ENCODE assay signal across 23 cellular contexts in genomic region chr7:18890885-18891621, GRCh38.
DNase-seq lines count a peak whose midpoint lies in the region; ATAC-seq and TF ChIP-seq lines count a peak whose summit lies in the region.
"Had no signal": no experiment of that assay in that cellular context is flagged by ENCODE, and none has a peak within 500 bp of the region (broad histone marks: within the 10 kb centered on the region; RNA-seq: fewer than 3 reads in every experiment).

No MANE protein-coding gene starts in this region.

- WGBS in lung, 2 donors: 45 to 60% methylated on average over 4 of the region's 4 CpGs

- POLR2A ChIA-PET in A673 (lab: Charles Lee; ENCODE audit: low non-redundant PET): no interaction called here

- no peak overlapping the region for H3K27ac ChIP-seq in A673 (ENCODE audit: low read depth, low read length, poor library complexity, severe bottlenecking)
- H3K27ac ChIP-seq in lung (ENCODE audit: low read depth in 1 of 2, low read length in 1 of 2): no peak overlapping the region
- no peak overlapping the region for H3K27ac ChIP-seq in brain microvascular endothelial cell
- H3K27ac ChIP-seq in breast epithelium: no peak overlapping the region
- H3K27ac ChIP-seq: A549, adrenal gland, HL-60, parathyroid adenoma, VCaP had no signal

- H3K9me3 ChIP-seq in A673 (ENCODE audit: low read depth, low read length, poor library complexity, severe bottlenecking): no peaks in the 10 kb centered on the region
- H3K9me3 ChIP-seq in lung (ENCODE audit: control insufficient read depth in 2 of 2, insufficient read depth in 1 of 2, low read length in 1 of 2): no peaks in the 10 kb centered on the region
- H3K9me3 ChIP-seq in breast epithelium: no peaks in the 10 kb centered on the region
- H3K9me3 ChIP-seq: A549, adrenal gland had no signal

- ATAC-seq in lung (ENCODE audit: insufficient read depth, low FRiP score): peak; percentile 44
- ATAC-seq: A549, esophagus mucosa, HCT116, T-helper 17 cell had no signal

- BruUV-seq in A673 (replicated peaks; lab: Mats Ljungman, UMichigan): no TSS peak

- TF ChIP-seq CTCF in A673 (conservative IDR thresholded peaks at IDR 0.05; ENCODE audit: low read depth, low read length) (peak; percentile 34; the same call in 1 of the 2 replicates), lung (IDR thresholded peaks at IDR 0.05; ENCODE audit: control extremely low read depth, extremely low read depth) (no peak), brain microvascular endothelial cell (IDR thresholded peaks at IDR 0.05; ENCODE audit: low read depth, low read length, missing control alignments) (no peak), breast epithelium (IDR thresholded peaks at IDR 0.05) (no peak)

- H3K27me3 ChIP-seq in A673 (replicated peaks; ENCODE audit: insufficient read depth, low read depth, low read length, poor library complexity) (peaks cover 26% of the 10 kb centered on the region), lung (ENCODE audit: control insufficient read depth, insufficient read depth) (no peaks in the 10 kb centered on the region), brain microvascular endothelial cell (replicated peaks) (no peaks in the 10 kb centered on the region), breast epithelium (no peaks in the 10 kb centered on the region)
- H3K27me3 ChIP-seq: adrenal gland had no signal

- in situ Hi-C loops in brain microvascular endothelial cell (cut with HindIII; ENCODE audit: low pct_ligation_motif_present, low sequenced_read_pairs): no loop called here

- peaks cover 31% of the 10 kb centered on the region for H3K4me1 ChIP-seq in A673 (ENCODE audit: insufficient read depth, low read length, poor library complexity, severe bottlenecking)
- H3K4me1 ChIP-seq in lung (ENCODE audit: control insufficient read depth in 2 of 2, insufficient read depth in 2 of 2, low read length in 2 of 2): peaks cover 0 to 21% of the 10 kb centered on the region in 2 donors
- no peaks in the 10 kb centered on the region for H3K4me1 ChIP-seq in breast epithelium
- H3K4me1 ChIP-seq: adrenal gland, parathyroid adenoma had no signal

- DNase-seq in A673 (ENCODE audit: low spot score) (peak; percentile 94), M059J (ENCODE audit: low read depth) (peak; percentile 29), amniotic epithelial cell (ENCODE audit: low read depth) (peak; percentile 37), lung (ENCODE audit: low spot score) (no peak), brain microvascular endothelial cell (no peak), NK-92 (lab: John Stamatoyannopoulos, UW; ENCODE audit: unreplicated experiment) (no peak), breast epithelium (ENCODE audit: low spot score in 2 of 2) (no peak), NCI-H82 (lab: John Stamatoyannopoulos, UW) (no peak)
- DNase-seq: activated CD4-positive, alpha-beta T cell treated with anti-CD3 and anti-CD28 coated beads, Interleukin-2, amount 50 U/mL, for 1 hour; activated CD8-positive, alpha-beta memory T cell treated with anti-CD3 and anti-CD28 coated beads, Interleukin-2, amount 50 U/mL, for 4 hours; activated effector memory CD4-positive, alpha-beta T cell treated with anti-CD3 and anti-CD28 coated beads, Interleukin-2, amount 50 U/mL, for 16 hours; adrenal gland; central memory CD4-positive, alpha-beta T cell; NCI-H2029 treated with DMSO at 0.1 percent for 48 hours; NCI-H526; SHP77; T-helper 17 cell had no signal

- CTCF ChIA-PET in A673 (lab: Charles Lee): no interaction called here

- H3K36me3 ChIP-seq in A673 (ENCODE audit: insufficient read depth, low read length, poor library complexity, severe bottlenecking) (no peaks in the 10 kb centered on the region), lung (ENCODE audit: control insufficient read depth in 2 of 2, insufficient read depth in 2 of 2, low read length in 2 of 2) (no peaks in the 10 kb centered on the region), brain microvascular endothelial cell (replicated peaks) (no peaks in the 10 kb centered on the region), breast epithelium (no peaks in the 10 kb centered on the region)
- H3K36me3 ChIP-seq: adrenal gland had no signal

- TF ChIP-seq POLR2A in breast epithelium (IDR thresholded peaks at IDR 0.05): no peak

- H3K4me3 ChIP-seq in A673 (ENCODE audit: low read depth, low read length, poor library complexity, severe bottlenecking) (no peak overlapping the region), lung (no peak overlapping the region), brain microvascular endothelial cell (ENCODE audit: low read depth, low read length) (no peak overlapping the region), breast epithelium (no peak overlapping the region)
- H3K4me3 ChIP-seq: A549, adrenal gland had no signal

- intact Hi-C loops in A673 (cut with micrococcal nuclease; ENCODE audit: unreplicated experiment) (loop anchor here (5.0 kb wide), 1 partner anchor 216 kb away; no protein-coding TSS in a partner anchor), breast epithelium (cut with DNase I; ENCODE audit: low total_unique reads) (no loop called here)

Comparison
In these comparisons a context has a peak if more than half of its experiments do, and no peak if none do; other contexts are left out.
1. DNase-seq: peak in A673 (single experiment), M059J (single experiment) and amniotic epithelial cell (single experiment); none in lung (single experiment), brain microvascular endothelial cell (single experiment), NK-92 (single experiment), breast epithelium (0 of 2) and NCI-H82 (single experiment).